14 cellular contexts compared by ENCODE assay signal in genomic region chr6:69311888-69312287, GRCh38.
DNase-seq lines count a peak whose midpoint lies in the region; ATAC-seq and TF ChIP-seq lines count a peak whose summit lies in the region.
"Had no signal": no experiment of that assay in that cellular context is flagged by ENCODE, and none has a peak within 500 bp of the region (broad histone marks: within the 10 kb centered on the region; RNA-seq: fewer than 3 reads in every experiment).

No MANE protein-coding gene starts in this region.

- no peak overlapping the region for H3K4me2 ChIP-seq in GM23338
- no peak overlapping the region for H3K4me2 ChIP-seq in mesendoderm (ENCODE audit: low read length)

- no peak overlapping the region for H2BK15ac ChIP-seq in mesendoderm (replicated peaks; ENCODE audit: low read depth)

- no peak overlapping the region for H3K4me3 ChIP-seq in GM23338
- no peak overlapping the region for H3K4me3 ChIP-seq in LNCaP clone FGC (ENCODE audit: low read depth, low read length)
- no peak overlapping the region for H3K4me3 ChIP-seq in mesendoderm (ENCODE audit: low read length)

- no peaks in the 10 kb centered on the region for H3K27me3 Mint-ChIP-seq in GM23338 (ENCODE audit: insufficient read depth, low read depth, poor library complexity)
- peaks cover 21% of the 10 kb centered on the region for H3K27me3 Mint-ChIP-seq in chondrocyte (ENCODE audit: low read depth)

- H3K18ac ChIP-seq in mesendoderm (ENCODE audit: low read length): no peak overlapping the region

- no peak overlapping the region for H3K9ac ChIP-seq in mesendoderm (ENCODE audit: low read length)

- H2AFZ ChIP-seq in GM23338: no peak overlapping the region

- no peak overlapping the region for H3K4me3 Mint-ChIP-seq in GM23338
- no peak overlapping the region for H3K4me3 Mint-ChIP-seq in chondrocyte (ENCODE audit: unreplicated experiment)
- H3K4me3 Mint-ChIP-seq: CD4-positive, alpha-beta memory T cell had no signal

- H3K36me3 Mint-ChIP-seq in GM23338 (ENCODE audit: low read depth) (no peaks in the 10 kb centered on the region), chondrocyte (ENCODE audit: low read depth) (no peaks in the 10 kb centered on the region)
- H3K36me3 Mint-ChIP-seq: CD4-positive, alpha-beta memory T cell had no signal

- no peak overlapping the region for H2BK120ac ChIP-seq in mesendoderm (ENCODE audit: low read depth, low read length)

- no peak overlapping the region for H4K5ac ChIP-seq in mesendoderm (ENCODE audit: low read length)

- H2BK5ac ChIP-seq in mesendoderm (ENCODE audit: low read length): no peak overlapping the region

- no peak overlapping the region for H2AK5ac ChIP-seq in mesendoderm (ENCODE audit: low read length)

- H3K4me1 Mint-ChIP-seq in GM23338: peaks cover 7% of the 10 kb centered on the region
- H3K4me1 Mint-ChIP-seq in chondrocyte (ENCODE audit: low read depth): no peaks in the 10 kb centered on the region
- H3K4me1 Mint-ChIP-seq: CD4-positive, alpha-beta memory T cell had no signal

- no peaks in the 10 kb centered on the region for H3K9me2 ChIP-seq in GM23338 (ENCODE audit: insufficient read depth)

- H4K20me1 ChIP-seq in GM23338 (replicated peaks; ENCODE audit: insufficient read depth): no peaks in the 10 kb centered on the region

- ATAC-seq in GM23338: peak; percentile 62
- ATAC-seq in GM18858 (IDR thresholded peaks at IDR 0.05; ENCODE audit: unreplicated experiment): no peak

- H3K27me3 ChIP-seq in GM23338 (ENCODE audit: insufficient read depth): no peaks in the 10 kb centered on the region
- H3K27me3 ChIP-seq in mesendoderm (ENCODE audit: insufficient read depth, low read length, poor library complexity): no peaks in the 10 kb centered on the region
- H3K27me3 ChIP-seq: BE2C had no signal

- H3K79me2 ChIP-seq in GM23338 (replicated peaks; ENCODE audit: insufficient read depth) (no peaks in the 10 kb centered on the region), mesendoderm (ENCODE audit: control insufficient read depth, insufficient read depth, low read length) (no peaks in the 10 kb centered on the region)

- no peak overlapping the region for H3K56ac ChIP-seq in mesendoderm (ENCODE audit: low read length)

- no peak overlapping the region for H4K8ac ChIP-seq in mesendoderm (ENCODE audit: low read depth, low read length)

- no peak overlapping the region for H3K27ac ChIP-seq in GM23338 (ENCODE audit: low read depth)
- no peak overlapping the region for H3K27ac ChIP-seq in mesendoderm (ENCODE audit: low read depth, low read length)
- H3K27ac ChIP-seq: C4-2B had no signal

- TF ChIP-seq CTCF in GM23338 (conservative IDR thresholded peaks at IDR 0.05; ENCODE audit: low read depth in 2 of 2) (peak in 1 of 2 experiments; percentile 47; a peak in 2 of 4 replicates), LNCaP clone FGC (IDR thresholded peaks at IDR 0.05; ENCODE audit: control insufficient read depth, extremely low read depth, insufficient read depth) (peak; percentile 13; the same call in 1 of the 2 replicates), chondrocyte (IDR thresholded peaks at IDR 0.05) (peak; percentile 29)

- DNase-seq in GM23338 (ENCODE audit: low spot score) (peak; percentile 9), LNCaP clone FGC (ENCODE audit: low read depth) (no peak), chondrocyte (ENCODE audit: low spot score) (no peak), mesendoderm (peak; percentile 30), cortex of kidney (lab: John Stamatoyannopoulos, UW) (no peak)
- DNase-seq in stimulated activated CD8-positive, alpha-beta memory T cell treated with anti-CD3 and anti-CD28 coated beads, Interleukin-4, amount 100 ng/mL, for 48 hours: no peak
- DNase-seq: BE2C; CD4-positive, alpha-beta memory T cell; DMS153; DND-41; GDM1; H7 had no signal

- H3K36me3 ChIP-seq in GM23338 (ENCODE audit: insufficient read depth) (no peaks in the 10 kb centered on the region), mesendoderm (ENCODE audit: control insufficient read depth, insufficient read depth, low read length) (no peaks in the 10 kb centered on the region)
- H3K36me3 ChIP-seq: BE2C had no signal

- H3K4ac ChIP-seq in mesendoderm (ENCODE audit: low read depth, low read length): no peak overlapping the region

- H3K9me3 Mint-ChIP-seq in GM23338 (no peaks in the 10 kb centered on the region; the same call in 2 of the 3 replicates), chondrocyte (ENCODE audit: low read depth) (no peaks in the 10 kb centered on the region)

- H3K27ac Mint-ChIP-seq in GM23338 (no peak overlapping the region), chondrocyte (ENCODE audit: unreplicated experiment) (no peak overlapping the region)
- H3K27ac Mint-ChIP-seq: CD4-positive, alpha-beta memory T cell had no signal

- WGBS in mesendoderm (ENCODE audit: extremely low coverage, insufficient coverage, low lambda C conversion rate): no CpG with 5 or more reads among the region's 1 CpG

- H3K79me1 ChIP-seq in mesendoderm (ENCODE audit: low read length): no peaks in the 10 kb centered on the region

- H3K23ac ChIP-seq in mesendoderm (ENCODE audit: low read length): no peak overlapping the region

- no peaks in the 10 kb centered on the region for H3F3A ChIP-seq in GM23338 (replicated peaks; ENCODE audit: low read depth)

- H3K4me1 ChIP-seq in GM23338 (ENCODE audit: insufficient read depth): no peaks in the 10 kb centered on the region
- H3K4me1 ChIP-seq in mesendoderm (ENCODE audit: control insufficient read depth, low read depth, low read length): no peaks in the 10 kb centered on the region
- H3K4me1 ChIP-seq: BE2C had no signal

TF ChIP-seq in GM23338, 12 proteins besides CTCF, POLR2A, EP300 and RAD21 (continues in another document):
- TF ChIP-seq ETS1 (IDR thresholded peaks at IDR 0.05): no peak
- no peak for TF ChIP-seq EZH2 (IDR thresholded peaks at IDR 0.05; ENCODE audit: low read depth, unreplicated experiment)
- no peak for TF ChIP-seq ZNF462 (CRISPR knock-in tag; IDR thresholded peaks at IDR 0.05)
- no peak for TF ChIP-seq ZNF114 (CRISPR knock-in tag; IDR thresholded peaks at IDR 0.05)

Comparison
In these comparisons a context has a peak if more than half of its experiments do, and no peak if none do; other contexts are left out.
1. DNase-seq: peak in GM23338 (single experiment) and mesendoderm (single experiment); none in LNCaP clone FGC (single experiment), chondrocyte (single experiment), stimulated activated CD8-positive, alpha-beta memory T cell treated with anti-CD3 and anti-CD28 coated beads, Interleukin-4, amount 100 ng/mL, for 48 hours (single experiment) and cortex of kidney (single experiment).